ENCODE assay signal across 11 cellular contexts in the genomic region with DNA sequence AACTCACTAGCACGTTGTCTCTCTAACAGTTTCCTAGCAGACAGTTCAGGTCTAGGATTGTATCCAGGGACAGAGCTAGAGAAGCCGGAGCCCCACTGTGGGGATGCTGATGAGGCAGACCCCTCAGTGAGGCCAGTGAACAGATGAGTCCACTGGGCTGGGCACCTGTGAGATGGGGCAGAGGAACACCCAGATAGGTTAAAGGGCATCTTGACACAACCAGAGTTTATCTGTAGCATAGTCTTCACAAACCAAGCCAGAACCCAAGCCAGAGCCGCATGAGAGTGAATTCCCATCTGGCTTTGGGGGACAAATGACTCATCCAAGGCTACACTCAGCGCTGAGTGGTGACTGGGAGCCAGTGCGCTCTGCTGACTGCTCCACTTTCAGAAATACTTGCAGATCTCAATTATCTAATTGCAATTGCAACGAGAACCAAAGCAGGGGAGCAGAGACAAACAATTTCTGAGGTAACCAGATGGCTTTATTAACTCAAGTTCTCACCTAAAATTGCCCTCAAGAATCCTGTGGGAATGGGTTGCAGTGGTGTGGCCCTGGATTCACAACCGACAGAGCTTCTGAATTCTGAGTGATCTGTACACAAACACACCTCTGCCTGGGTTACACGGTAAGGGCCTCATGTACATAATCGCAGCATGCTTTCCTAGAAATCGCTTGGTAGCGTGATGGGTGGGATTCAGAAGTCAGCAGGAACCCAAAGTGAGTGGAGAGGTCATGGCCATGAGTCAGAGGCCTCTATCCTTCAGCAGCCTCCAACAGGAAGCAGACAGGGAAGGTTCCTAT. TPM values are rescaled to one million over a fixed set of nuclear protein-coding genes. Genes with fewer than 3 reads are reported as not detected.
DNase-seq lines count a peak whose midpoint lies in the region; ATAC-seq, FAIRE-seq and TF ChIP-seq lines count a peak whose summit lies in the region.
"Had no signal": no experiment of that assay in that cellular context is flagged by ENCODE, and none has a peak within 500 bp of the region (broad histone marks: within the 10 kb centered on the region; RNA-seq: fewer than 3 reads in every experiment).

No MANE protein-coding gene starts in this region.

- peak; percentile 74; the same call in 1 of the 2 replicates for TF ChIP-seq EP300 in Ishikawa (IDR thresholded peaks at IDR 0.05; ENCODE audit: borderline replicate concordance)

- ATAC-seq in GM18519 (IDR thresholded peaks at IDR 0.05; ENCODE audit: low FRiP score, unreplicated experiment), result no peak
- ATAC-seq in effector memory CD8-positive, alpha-beta T cell (replicated peaks), result no peak
- ATAC-seq: sciatic nerve had no signal

- no peak for TF ChIP-seq RAD21 in Ishikawa (IDR thresholded peaks at IDR 0.05; ENCODE audit: low read depth)

- in situ Hi-C loops in ACHN (cut with HindIII; ENCODE audit: low pct_ligation_motif_present, low pct_unique_long_range_greater_than_20kb, low sequenced_read_pairs), result no loop called here

- FAIRE-seq in bronchial epithelial cell (lab: Jason Lieb, UNC), result no peak

- DNase-seq in ACHN (peak; percentile 93), bronchial epithelial cell (ENCODE audit: low read depth) (peak; percentile 56), lung microvascular endothelial cell (ENCODE audit: low read depth in 2 of 2) (peak; percentile 35 to 89), NCI-H510A (lab: John Stamatoyannopoulos, UW) (no peak), midbrain (lab: John Stamatoyannopoulos, UW) (no peak)
- DNase-seq in effector memory CD8-positive, alpha-beta T cell, result no peak
- DNase-seq: AML-193 had no signal

- H3K4me3 ChIP-seq in bronchial epithelial cell (ENCODE audit: low read depth, low read length), result no peak overlapping the region

- H3K27me3 ChIP-seq in bronchial epithelial cell (ENCODE audit: control insufficient read depth, insufficient read depth, low read length), result no peaks in the 10 kb centered on the region

- H3K4me3 Mint-ChIP-seq in effector memory CD8-positive, alpha-beta T cell, result no peak overlapping the region
- H3K4me3 Mint-ChIP-seq: IgD-negative memory B cell had no signal

- TF ChIP-seq CTCF in bronchial epithelial cell (IDR thresholded peaks at IDR 0.05; ENCODE audit: insufficient read depth, low read length, severe bottlenecking), result no peak

- no peaks in the 10 kb centered on the region for H3K36me3 Mint-ChIP-seq in effector memory CD8-positive, alpha-beta T cell (ENCODE audit: insufficient read depth)
- H3K36me3 Mint-ChIP-seq: IgD-negative memory B cell had no signal

- H3K9me3 Mint-ChIP-seq in effector memory CD8-positive, alpha-beta T cell, result no peaks in the 10 kb centered on the region
- H3K9me3 Mint-ChIP-seq: IgD-negative memory B cell had no signal

- no peaks in the 10 kb centered on the region for H3K36me3 ChIP-seq in bronchial epithelial cell (ENCODE audit: control insufficient read depth, insufficient read depth, low read length)

- peaks cover 0 to 13% of the 10 kb centered on the region in 2 donors for H3K27me3 Mint-ChIP-seq in effector memory CD8-positive, alpha-beta T cell

- H3K27ac Mint-ChIP-seq in effector memory CD8-positive, alpha-beta T cell, result no peak overlapping the region
- H3K27ac Mint-ChIP-seq: IgD-negative memory B cell had no signal

- H3K4me1 Mint-ChIP-seq in effector memory CD8-positive, alpha-beta T cell (ENCODE audit: low read depth in 2 of 2), result no peaks in the 10 kb centered on the region

TF ChIP-seq in Ishikawa, 13 proteins besides CTCF, POLR2A, EP300 and RAD21:
- TF ChIP-seq NFIC (IDR thresholded peaks at IDR 0.05) (no peak), FOXM1 (IDR thresholded peaks at IDR 0.05; ENCODE audit: borderline replicate concordance, low read depth) (no peak), MAX (IDR thresholded peaks at IDR 0.05) (peak; percentile 71; the same call in 1 of the 2 replicates), TCF12 (IDR thresholded peaks at IDR 0.05; ENCODE audit: low read depth) (peak; percentile 55; the same call in 1 of the 2 replicates), TAF1 (IDR thresholded peaks at IDR 0.05; ENCODE audit: low read depth) (no peak), TEAD4 (IDR thresholded peaks at IDR 0.05) (peak; percentile 29)
- TF ChIP-seq, protein P1, sequence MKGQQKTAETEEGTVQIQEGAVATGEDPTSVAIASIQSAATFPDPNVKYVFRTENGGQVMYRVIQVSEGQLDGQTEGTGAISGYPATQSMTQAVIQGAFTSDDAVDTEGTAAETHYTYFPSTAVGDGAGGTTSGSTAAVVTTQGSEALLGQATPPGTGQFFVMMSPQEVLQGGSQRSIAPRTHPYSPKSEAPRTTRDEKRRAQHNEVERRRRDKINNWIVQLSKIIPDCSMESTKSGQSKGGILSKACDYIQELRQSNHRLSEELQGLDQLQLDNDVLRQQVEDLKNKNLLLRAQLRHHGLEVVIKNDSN (IDR thresholded peaks at IDR 0.05), result 0 out of 2 replicates have a peak, but pooled peaks have one; percentile 30

RNA-seq across cellular contexts. Expression of gene EPCAM, which starts 14.9 kb away (rescaled TPM):
- 30.5 and 46.9 TPM in 2 replicates for total RNA-seq in bronchial epithelial cell
- 0.20 and 0.22 TPM in 2 replicates for total RNA-seq in lung microvascular endothelial cell

RNA-seq across cellular contexts. Expression of gene MSH2, which starts 48.7 kb away (rescaled TPM):
- total RNA-seq in bronchial epithelial cell (7.3 and 10.0 TPM in 2 replicates), lung microvascular endothelial cell (21.8 and 22.6 TPM in 2 replicates)

Comparison
In these comparisons a context has a peak if more than half of its experiments do, and no peak if none do; other contexts are left out.
1. DNase-seq: peak in ACHN (single experiment), bronchial epithelial cell (single experiment) and lung microvascular endothelial cell (2 of 2); none in NCI-H510A (single experiment), midbrain (single experiment) and effector memory CD8-positive, alpha-beta T cell (0 of 3).
2. RNA of gene EPCAM, which starts 14.9 kb away (total RNA-seq): 30.5 to 46.9 TPM in bronchial epithelial cell; 0.20 to 0.22 TPM in lung microvascular endothelial cell; every median in the first group is over 10 times any median in the second.